16 cellular contexts compared by ENCODE assay signal in genomic region chr14:93953739-93954515, GRCh38. TPM values are rescaled to one million over a fixed set of nuclear protein-coding genes. Genes with fewer than 3 reads are reported as not detected.
DNase-seq lines count a peak whose midpoint lies in the region; ATAC-seq and TF ChIP-seq lines count a peak whose summit lies in the region.
"Had no signal": no experiment of that assay in that cellular context is flagged by ENCODE, and none has a peak within 500 bp of the region (broad histone marks: within the 10 kb centered on the region; RNA-seq: fewer than 3 reads in every experiment).

No MANE protein-coding gene starts in this region.

- ATAC-seq in CD4-positive, CD25-positive, alpha-beta regulatory T cell (ENCODE audit: low read depth in 2 of 2): no peak
- ATAC-seq in natural killer cell treated with Interleukin-12 subunit alpha and Interleukin-12 subunit beta and Interleukin-15 and Interleukin-18, amount 100 ng/mL, for 72 hours: no peak
- ATAC-seq in HG03442 (IDR thresholded peaks at IDR 0.05; ENCODE audit: unreplicated experiment) (no peak), HG03135 (IDR thresholded peaks at IDR 0.05; ENCODE audit: unreplicated experiment) (no peak), GM19328 (IDR thresholded peaks at IDR 0.05; ENCODE audit: unreplicated experiment) (no peak)

- DNase-seq in CD4-positive, CD25-positive, alpha-beta regulatory T cell: no peak
- DNase-seq in H7: peak; percentile 67
- DNase-seq in natural killer cell treated with Interleukin-12 subunit alpha and Interleukin-12 subunit beta and Interleukin-15 and Interleukin-18, amount 100 ng/mL, for 72 hours (ENCODE audit: low spot score): no peak
- DNase-seq in HEK293T (ENCODE audit: extremely low spot score): no peak
- DNase-seq: activated naive CD4-positive, alpha-beta T cell treated with Interleukin-2 at 50 U/mL for 16 hours; Calu3; cortex of kidney; stimulated activated naive CD4-positive, alpha-beta T cell treated with Interleukin-2 at 50 U/mL for 16 hours had no signal

- no peak overlapping the region for H3K27ac ChIP-seq in CD4-positive, CD25-positive, alpha-beta regulatory T cell (ENCODE audit: insufficient read depth, low read length, poor library complexity, severe bottlenecking)
- H3K27ac ChIP-seq: VCaP had no signal

- H3K27me3 Mint-ChIP-seq in CD4-positive, CD25-positive, alpha-beta regulatory T cell: peaks cover 4% of the 10 kb centered on the region
- H3K27me3 Mint-ChIP-seq in activated naive CD8-positive, alpha-beta T cell: no peaks in the 10 kb centered on the region
- no peaks in the 10 kb centered on the region for H3K27me3 Mint-ChIP-seq in natural killer cell treated with Interleukin-12 subunit alpha and Interleukin-12 subunit beta and Interleukin-15 and Interleukin-18, amount 100 ng/mL, for 72 hours

- H3K36me3 Mint-ChIP-seq in CD4-positive, CD25-positive, alpha-beta regulatory T cell: no peaks in the 10 kb centered on the region
- peaks cover 3% of the 10 kb centered on the region for H3K36me3 Mint-ChIP-seq in activated naive CD8-positive, alpha-beta T cell
- H3K36me3 Mint-ChIP-seq in natural killer cell treated with Interleukin-12 subunit alpha and Interleukin-12 subunit beta and Interleukin-15 and Interleukin-18, amount 100 ng/mL, for 72 hours: peaks cover 12% of the 10 kb centered on the region

- H3K27ac Mint-ChIP-seq in CD4-positive, CD25-positive, alpha-beta regulatory T cell: peak overlapping the region in 2 of 3 donors; percentile 63 to 92
- H3K27ac Mint-ChIP-seq in activated naive CD8-positive, alpha-beta T cell: peak overlapping the region; percentile 28
- peak overlapping the region; percentile 96 for H3K27ac Mint-ChIP-seq in natural killer cell treated with Interleukin-12 subunit alpha and Interleukin-12 subunit beta and Interleukin-15 and Interleukin-18, amount 100 ng/mL, for 72 hours

- CTCF ChIA-PET in HEK293T (lab: Yijun Ruan, JAX): interaction anchor here (1.0 kb wide), 1 partner anchor 9 kb away, joined by 3 read pairs; no protein-coding TSS in a partner anchor

- peak overlapping the region; percentile 33 to 83 (median 64) for H3K4me3 Mint-ChIP-seq in CD4-positive, CD25-positive, alpha-beta regulatory T cell
- H3K4me3 Mint-ChIP-seq in activated naive CD8-positive, alpha-beta T cell: peak overlapping the region; percentile 44
- peak overlapping the region; percentile 99 for H3K4me3 Mint-ChIP-seq in natural killer cell treated with Interleukin-12 subunit alpha and Interleukin-12 subunit beta and Interleukin-15 and Interleukin-18, amount 100 ng/mL, for 72 hours

- no peaks in the 10 kb centered on the region for H3K9me3 ChIP-seq in CD4-positive, CD25-positive, alpha-beta regulatory T cell (ENCODE audit: control insufficient read depth in 2 of 2, low read length in 2 of 2)

- POLR2A ChIA-PET in HEK293T (lab: Yijun Ruan, JAX): no interaction called here

- H3K27me3 ChIP-seq in CD4-positive, CD25-positive, alpha-beta regulatory T cell (ENCODE audit: control insufficient read depth, insufficient read depth, low read length): no peaks in the 10 kb centered on the region
- H3K27me3 ChIP-seq in H7 (ENCODE audit: control insufficient read depth, insufficient read depth, low read length): no peaks in the 10 kb centered on the region

- H3K4me3 ChIP-seq in CD4-positive, CD25-positive, alpha-beta regulatory T cell (ENCODE audit: low read depth, low read length): peak overlapping the region; percentile 77
- no peak overlapping the region for H3K4me3 ChIP-seq in H7 (ENCODE audit: insufficient read depth, low read depth, low read length)

- peaks cover 7% of the 10 kb centered on the region for H3K36me3 ChIP-seq in CD4-positive, CD25-positive, alpha-beta regulatory T cell (ENCODE audit: control insufficient read depth, insufficient read depth, low read length)
- no peaks in the 10 kb centered on the region for H3K36me3 ChIP-seq in H7 (replicated peaks; ENCODE audit: control insufficient read depth, insufficient read depth, low read length)

- peaks cover 6 to 68% (median 40%) of the 10 kb centered on the region in 4 donors for H3K4me1 Mint-ChIP-seq in CD4-positive, CD25-positive, alpha-beta regulatory T cell
- H3K4me1 Mint-ChIP-seq in activated naive CD8-positive, alpha-beta T cell (ENCODE audit: low read depth): peaks cover 56% of the 10 kb centered on the region
- H3K4me1 Mint-ChIP-seq in natural killer cell treated with Interleukin-12 subunit alpha and Interleukin-12 subunit beta and Interleukin-15 and Interleukin-18, amount 100 ng/mL, for 72 hours (ENCODE audit: low read depth in 2 of 2): peaks cover 63 to 79% of the 10 kb centered on the region in 2 donors

- H3K4me1 ChIP-seq in CD4-positive, CD25-positive, alpha-beta regulatory T cell (ENCODE audit: control insufficient read depth, insufficient read depth, low read length, poor library complexity, severe bottlenecking): peaks cover 60% of the 10 kb centered on the region

- H3K9me3 Mint-ChIP-seq in CD4-positive, CD25-positive, alpha-beta regulatory T cell: no peaks in the 10 kb centered on the region
- no peaks in the 10 kb centered on the region for H3K9me3 Mint-ChIP-seq in activated naive CD8-positive, alpha-beta T cell (ENCODE audit: low read depth)
- H3K9me3 Mint-ChIP-seq in natural killer cell treated with Interleukin-12 subunit alpha and Interleukin-12 subunit beta and Interleukin-15 and Interleukin-18, amount 100 ng/mL, for 72 hours: no peaks in the 10 kb centered on the region

TF ChIP-seq in HEK293T, 16 proteins besides CTCF, POLR2A, EP300 and RAD21:
- no peak for TF ChIP-seq FOXM1 (IDR thresholded peaks at IDR 0.05; ENCODE audit: borderline replicate concordance)
- TF ChIP-seq NFRKB (IDR thresholded peaks at IDR 0.05): no peak
- TF ChIP-seq PKNOX1 (IDR thresholded peaks at IDR 0.05): no peak
- TF ChIP-seq FOXA1 (IDR thresholded peaks at IDR 0.05): no peak
- TF ChIP-seq SP1 (IDR thresholded peaks at IDR 0.05): no peak
- TF ChIP-seq ARNT (IDR thresholded peaks at IDR 0.05): no peak
- TF ChIP-seq ZNF384 (IDR thresholded peaks at IDR 0.05): no peak
TF ChIP-seq in HEK293T: peak in this region for 0.

RNA-seq across cellular contexts. Expression of gene ASB2, which starts 22.4 kb away (rescaled TPM):
- 0.96 TPM for total RNA-seq in CD4-positive, CD25-positive, alpha-beta regulatory T cell
- 1 to 10 TPM; 2.6 to 5.7 (median 4.9) TPM for polyA plus RNA-seq in CD4-positive, CD25-positive, alpha-beta regulatory T cell
- total RNA-seq in H7 (2014; rRNA removed; shearing (Covaris generic)): 0.21 TPM in 1 of 2 replicates, not detected in the other
- 10 to 100 TPM; 12.3 to 55.1 TPM for total RNA-seq in natural killer cell treated with Interleukin-12 subunit alpha and Interleukin-12 subunit beta and Interleukin-15 and Interleukin-18, amount 100 ng/mL, for 72 hours
- total RNA-seq: H4 had no signal

RNA-seq across cellular contexts. Expression of gene FAM181A, which starts 26.8 kb away (rescaled TPM):
- total RNA-seq in CD4-positive, CD25-positive, alpha-beta regulatory T cell: not detected
- not detected for polyA plus RNA-seq in CD4-positive, CD25-positive, alpha-beta regulatory T cell
- not detected in 2 replicates for total RNA-seq in H7 (2014; rRNA removed; shearing (Covaris generic))
- not detected for total RNA-seq in natural killer cell treated with Interleukin-12 subunit alpha and Interleukin-12 subunit beta and Interleukin-15 and Interleukin-18, amount 100 ng/mL, for 72 hours
- total RNA-seq: Calu3, H4, kidney epithelial cell, omental fat pad had no signal

RNA-seq across cellular contexts. Expression of gene CCDC197, which starts 43.2 kb away (rescaled TPM):
- total RNA-seq in CD4-positive, CD25-positive, alpha-beta regulatory T cell: not detected
- polyA plus RNA-seq in CD4-positive, CD25-positive, alpha-beta regulatory T cell: not detected
- not detected in 2 replicates for total RNA-seq in H7 (2014; rRNA removed; shearing (Covaris generic))
- total RNA-seq in natural killer cell treated with Interleukin-12 subunit alpha and Interleukin-12 subunit beta and Interleukin-15 and Interleukin-18, amount 100 ng/mL, for 72 hours: not detected
- total RNA-seq: Calu3, H4, kidney epithelial cell, omental fat pad had no signal

Comparison
In these comparisons a context has a peak if more than half of its experiments do, and no peak if none do; other contexts are left out.
1. H3K27ac Mint-ChIP-seq: peak in every context shown above with its lines; median percentile 96 in natural killer cell treated with Interleukin-12 subunit alpha and Interleukin-12 subunit beta and Interleukin-15 and Interleukin-18, amount 100 ng/mL, for 72 hours; 78 in CD4-positive, CD25-positive, alpha-beta regulatory T cell; 28 in activated naive CD8-positive, alpha-beta T cell.
2. H3K4me3 Mint-ChIP-seq: peak in every context shown above with its lines; median percentile 99 in natural killer cell treated with Interleukin-12 subunit alpha and Interleukin-12 subunit beta and Interleukin-15 and Interleukin-18, amount 100 ng/mL, for 72 hours; 64 in CD4-positive, CD25-positive, alpha-beta regulatory T cell; 44 in activated naive CD8-positive, alpha-beta T cell.